In the genomic region with DNA sequence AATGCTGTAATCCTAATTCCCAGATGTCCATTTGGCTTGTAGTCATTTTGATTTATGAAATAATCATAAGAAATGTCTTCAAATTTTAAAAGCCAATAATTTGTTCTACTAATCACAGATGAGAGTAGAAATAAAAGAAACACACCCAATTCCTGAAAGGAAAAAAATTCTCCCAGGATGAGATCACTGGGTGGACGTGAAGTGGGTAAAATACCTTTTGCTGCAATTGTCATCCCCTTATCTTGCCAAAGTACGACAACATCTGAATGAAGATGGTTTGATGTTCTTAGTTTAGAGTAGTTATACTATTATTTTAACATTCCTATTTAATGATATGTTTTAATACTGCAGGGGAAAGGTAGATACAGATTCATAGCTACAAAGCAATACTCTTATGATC, we compare ENCODE assay signal across 1 cellular context.
TF ChIP-seq lines count a peak whose summit lies in the region.

No MANE protein-coding gene starts in this region.

TF ChIP-seq in IMR-90, 13 proteins besides CTCF, POLR2A, EP300 and RAD21:
- TF ChIP-seq NFE2L2 (IDR thresholded peaks at IDR 0.05; ENCODE audit: low read depth, low read length) (no peak), MXI1 (IDR thresholded peaks at IDR 0.05; ENCODE audit: borderline replicate concordance, low read depth, low read length) (no peak), RFX5 (IDR thresholded peaks at IDR 0.05; ENCODE audit: low read depth, low read length) (no peak), MAFK (IDR thresholded peaks at IDR 0.05; ENCODE audit: low read depth, low read length) (no peak), FOS (IDR thresholded peaks at IDR 0.05; ENCODE audit: low read depth, low read length) (no peak), RCOR1 (IDR thresholded peaks at IDR 0.05; ENCODE audit: insufficient replicate concordance, low read length) (no peak), BHLHE40 (IDR thresholded peaks at IDR 0.05; ENCODE audit: low read depth, low read length) (no peak), CEBPB (IDR thresholded peaks at IDR 0.05; ENCODE audit: low read depth, low read length) (no peak), MAZ (IDR thresholded peaks at IDR 0.05; ENCODE audit: borderline replicate concordance, low read depth, low read length) (no peak)
- TF ChIP-seq, protein P1, sequence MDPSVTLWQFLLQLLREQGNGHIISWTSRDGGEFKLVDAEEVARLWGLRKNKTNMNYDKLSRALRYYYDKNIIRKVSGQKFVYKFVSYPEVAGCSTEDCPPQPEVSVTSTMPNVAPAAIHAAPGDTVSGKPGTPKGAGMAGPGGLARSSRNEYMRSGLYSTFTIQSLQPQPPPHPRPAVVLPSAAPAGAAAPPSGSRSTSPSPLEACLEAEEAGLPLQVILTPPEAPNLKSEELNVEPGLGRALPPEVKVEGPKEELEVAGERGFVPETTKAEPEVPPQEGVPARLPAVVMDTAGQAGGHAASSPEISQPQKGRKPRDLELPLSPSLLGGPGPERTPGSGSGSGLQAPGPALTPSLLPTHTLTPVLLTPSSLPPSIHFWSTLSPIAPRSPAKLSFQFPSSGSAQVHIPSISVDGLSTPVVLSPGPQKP (IDR thresholded peaks at IDR 0.05; ENCODE audit: borderline replicate concordance, low read depth, low read length), result no peak
- TF ChIP-seq, protein P2, sequence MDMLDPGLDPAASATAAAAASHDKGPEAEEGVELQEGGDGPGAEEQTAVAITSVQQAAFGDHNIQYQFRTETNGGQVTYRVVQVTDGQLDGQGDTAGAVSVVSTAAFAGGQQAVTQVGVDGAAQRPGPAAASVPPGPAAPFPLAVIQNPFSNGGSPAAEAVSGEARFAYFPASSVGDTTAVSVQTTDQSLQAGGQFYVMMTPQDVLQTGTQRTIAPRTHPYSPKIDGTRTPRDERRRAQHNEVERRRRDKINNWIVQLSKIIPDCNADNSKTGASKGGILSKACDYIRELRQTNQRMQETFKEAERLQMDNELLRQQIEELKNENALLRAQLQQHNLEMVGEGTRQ (IDR thresholded peaks at IDR 0.05; ENCODE audit: low read depth, low read length), result no peak
